Comparison of ENCODE assay signal across 8 cellular contexts in genomic region chr20:36950432-36951197, GRCh38. TPM values are rescaled to one million over a fixed set of nuclear protein-coding genes. Genes with fewer than 3 reads are reported as not detected.
DNase-seq lines count a peak whose midpoint lies in the region; ATAC-seq, FAIRE-seq and TF ChIP-seq lines count a peak whose summit lies in the region.

No MANE protein-coding gene starts in this region.

- intact Hi-C loops in kidney (cut with DNase I), result no loop called here

- no peaks in the 10 kb centered on the region for H4K20me1 ChIP-seq in GM23248 (ENCODE audit: insufficient read depth)

- H3K4me1 Mint-ChIP-seq in stimulated activated effector memory CD8-positive, alpha-beta T cell treated with anti-CD3 and anti-CD28 coated beads, Interleukin-12 subunit alpha, Interleukin-12 subunit beta, amount 100 ng/mL, for 72 hours, result peaks cover 46% of the 10 kb centered on the region

- no peak overlapping the region for H3K27ac ChIP-seq in GM23248
- H3K27ac ChIP-seq in kidney (ENCODE audit: low read depth in 2 of 2, low read length in 2 of 2), result peak overlapping the region; percentile 51 to 52

- peak overlapping the region; percentile 94 for H3K27ac Mint-ChIP-seq in stimulated activated effector memory CD8-positive, alpha-beta T cell treated with anti-CD3 and anti-CD28 coated beads, Interleukin-12 subunit alpha, Interleukin-12 subunit beta, amount 100 ng/mL, for 72 hours

- peak overlapping the region; percentile 91 for H3K4me2 ChIP-seq in GM23248 (ENCODE audit: unreplicated experiment)

- FAIRE-seq in bronchial epithelial cell (lab: Jason Lieb, UNC) (no peak), kidney (lab: Jason Lieb, UNC) (no peak)

- no peaks in the 10 kb centered on the region for H3F3A ChIP-seq in GM23248 (ENCODE audit: insufficient read depth)

- in situ Hi-C loops in GM23248 (cut with MboI), result no loop called here

- H3K36me3 Mint-ChIP-seq in stimulated activated effector memory CD8-positive, alpha-beta T cell treated with anti-CD3 and anti-CD28 coated beads, Interleukin-12 subunit alpha, Interleukin-12 subunit beta, amount 100 ng/mL, for 72 hours, result peaks cover 33% of the 10 kb centered on the region

- H3K9me2 ChIP-seq in GM23248 (ENCODE audit: insufficient read depth), result no peaks in the 10 kb centered on the region

- TF ChIP-seq CTCF in bronchial epithelial cell (IDR thresholded peaks at IDR 0.05; ENCODE audit: insufficient read depth, low read length, severe bottlenecking) (no peak), kidney (IDR thresholded peaks at IDR 0.05; ENCODE audit: borderline replicate concordance, extremely low read depth, insufficient read depth) (no peak)

- DNase-seq in COLO668 (lab: John Stamatoyannopoulos, UW; ENCODE audit: unreplicated experiment) (peak; percentile 44), GM23248 (peak; percentile 59), bronchial epithelial cell (ENCODE audit: low read depth) (no peak), kidney (peak; percentile 75), GM19238 (ENCODE audit: insufficient read length, low spot score) (no peak)
- no peak for DNase-seq in stimulated activated effector memory CD8-positive, alpha-beta T cell treated with anti-CD3 and anti-CD28 coated beads, Interleukin-12 subunit alpha, Interleukin-12 subunit beta, amount 100 ng/mL, for 72 hours (ENCODE audit: low spot score in 2 of 2)

- no peaks in the 10 kb centered on the region for H3K9me3 Mint-ChIP-seq in stimulated activated effector memory CD8-positive, alpha-beta T cell treated with anti-CD3 and anti-CD28 coated beads, Interleukin-12 subunit alpha, Interleukin-12 subunit beta, amount 100 ng/mL, for 72 hours

- H3K4me3 ChIP-seq in GM23248, result peak overlapping the region; percentile 88
- H3K4me3 ChIP-seq in bronchial epithelial cell (ENCODE audit: low read depth, low read length), result peak overlapping the region; percentile 62
- H3K4me3 ChIP-seq in kidney (ENCODE audit: low read length in 2 of 2), result peak overlapping the region; percentile 85 to 94

- 1% methylated on average over 24 of the region's 24 CpGs for WGBS in GM23248 (ENCODE audit: low coverage in 1 of 2, low lambda C conversion rate in 2 of 2, missing lambda C conversion rate in 2 of 2), 2 experiments

- H3K36me3 ChIP-seq in GM23248 (ENCODE audit: low read depth) (no peaks in the 10 kb centered on the region), bronchial epithelial cell (ENCODE audit: control insufficient read depth, insufficient read depth, low read length) (no peaks in the 10 kb centered on the region), kidney (ENCODE audit: control insufficient read depth in 1 of 2, insufficient read depth in 2 of 2, low read length in 2 of 2) (no peaks in the 10 kb centered on the region)

- H2AFZ ChIP-seq in GM23248, result peak overlapping the region; percentile 97

- no peaks in the 10 kb centered on the region for H3K9me3 ChIP-seq in GM23248 (ENCODE audit: low read depth)
- no peaks in the 10 kb centered on the region for H3K9me3 ChIP-seq in kidney (ENCODE audit: control insufficient read depth in 1 of 2, low read length in 2 of 2)

- H3K4me3 Mint-ChIP-seq in stimulated activated effector memory CD8-positive, alpha-beta T cell treated with anti-CD3 and anti-CD28 coated beads, Interleukin-12 subunit alpha, Interleukin-12 subunit beta, amount 100 ng/mL, for 72 hours, result peak overlapping the region; percentile 88

- peak overlapping the region; percentile 75 for H3K9ac ChIP-seq in GM23248
- peak overlapping the region; percentile 41 to 81 for H3K9ac ChIP-seq in kidney (ENCODE audit: low read length in 2 of 2)

- ATAC-seq in stimulated activated effector memory CD8-positive, alpha-beta T cell treated with anti-CD3 and anti-CD28 coated beads, Interleukin-12 subunit alpha, Interleukin-12 subunit beta, amount 100 ng/mL, for 72 hours, result no peak
- no peak for ATAC-seq in GM21390 (IDR thresholded peaks at IDR 0.05; ENCODE audit: unreplicated experiment)

- H3K27me3 ChIP-seq in GM23248 (replicated peaks; ENCODE audit: insufficient read depth) (no peaks in the 10 kb centered on the region), bronchial epithelial cell (ENCODE audit: control insufficient read depth, insufficient read depth, low read length) (no peaks in the 10 kb centered on the region)

- 0 out of 2 replicates have a peak, but pooled peaks have one; percentile 30 for TF ChIP-seq POLR2A in Raji (IDR thresholded peaks at IDR 0.05; ENCODE audit: insufficient read depth, low read depth, low read length)

- no peaks in the 10 kb centered on the region for H3K4me1 ChIP-seq in GM23248 (ENCODE audit: insufficient read depth)
- H3K4me1 ChIP-seq in kidney (ENCODE audit: control insufficient read depth in 1 of 2, insufficient read depth in 1 of 2, low read depth in 1 of 2, low read length in 2 of 2), result peaks cover 0 to 4% of the 10 kb centered on the region in 2 donors

- no peaks in the 10 kb centered on the region for H3K79me2 ChIP-seq in GM23248 (ENCODE audit: insufficient read depth)

RNA-seq across cellular contexts. Expression of gene SAMHD1, which starts 0.9 kb away (rescaled TPM):
- 9.0 and 15.8 TPM in 2 replicates for total RNA-seq in GM23248 (2014; rRNA removed; shearing (Covaris generic))
- polyA plus RNA-seq in GM23248 (2016; fragmentation: Nextera tagmentation; extraction: Ambion mirVana) (7.4 and 10.1 TPM in 2 replicates), kidney (ENCODE audit: insufficient read depth, low read depth, low replicate concordance) (13.7 TPM)
- total RNA-seq in bronchial epithelial cell (1.8 and 2.2 TPM in 2 replicates), kidney (94.1 TPM)

Comparison
In these comparisons a context has a peak if more than half of its experiments do, and no peak if none do; other contexts are left out.
1. DNase-seq: peak in COLO668 (single experiment), GM23248 (single experiment) and kidney (single experiment); none in bronchial epithelial cell (single experiment), stimulated activated effector memory CD8-positive, alpha-beta T cell treated with anti-CD3 and anti-CD28 coated beads, Interleukin-12 subunit alpha, Interleukin-12 subunit beta, amount 100 ng/mL, for 72 hours (0 of 2) and GM19238 (single experiment).
2. Peak in every context shown above with its lines, with median percentiles within 50 percentile points of each other: H3K4me3 ChIP-seq.